8 cellular contexts compared by ENCODE assay signal in genomic region chr16:4506450-4506849, GRCh38. TPM values are rescaled to one million over a fixed set of nuclear protein-coding genes. Genes with fewer than 3 reads are reported as not detected.
A peak's percentile ranks its signal among the peaks of the same experiment; 100 is the strongest.
DNase-seq lines count a peak whose midpoint lies in the region; TF ChIP-seq lines count a peak whose summit lies in the region.

No MANE protein-coding gene starts in this region.

- H3K4me1 Mint-ChIP-seq in activated naive CD8-positive, alpha-beta T cell (ENCODE audit: low read depth): peaks cover 55% of the 10 kb centered on the region
- H3K4me1 Mint-ChIP-seq in glutamatergic neuron (ENCODE audit: low read depth, unreplicated experiment): peaks cover 34% of the 10 kb centered on the region

- H3K27me3 ChIP-seq in SJCRH30 (no peaks in the 10 kb centered on the region), prostate gland (replicated peaks; ENCODE audit: insufficient read depth) (no peaks in the 10 kb centered on the region)

- peak overlapping the region; percentile 74 for H3K4me3 Mint-ChIP-seq in activated naive CD8-positive, alpha-beta T cell
- H3K4me3 Mint-ChIP-seq in glutamatergic neuron (ENCODE audit: unreplicated experiment): no peak overlapping the region

- no peaks in the 10 kb centered on the region for H3K36me3 Mint-ChIP-seq in activated naive CD8-positive, alpha-beta T cell
- peaks cover 4% of the 10 kb centered on the region for H3K36me3 Mint-ChIP-seq in glutamatergic neuron (ENCODE audit: unreplicated experiment)

- peak overlapping the region; percentile 90 for H3K27ac Mint-ChIP-seq in activated naive CD8-positive, alpha-beta T cell
- H3K27ac Mint-ChIP-seq in glutamatergic neuron (ENCODE audit: unreplicated experiment): no peak overlapping the region

- DNase-seq in NCI-H1417 (lab: John Stamatoyannopoulos, UW) (peak; percentile 51 to 80 (median 59)), NCI-H1417 treated with DMSO at 0.1 percent for 48 hours (lab: John Stamatoyannopoulos, UW) (no peak), Kasumi-1 (lab: John Stamatoyannopoulos, UW) (peak; percentile 48 to 52), SJCRH30 (peak; percentile 65 to 84), glutamatergic neuron (no peak), prostate gland (ENCODE audit: low spot score) (peak; percentile 71), 8988T (no peak)

- H3K9me3 Mint-ChIP-seq in activated naive CD8-positive, alpha-beta T cell (ENCODE audit: low read depth): no peaks in the 10 kb centered on the region
- H3K9me3 Mint-ChIP-seq in glutamatergic neuron (ENCODE audit: unreplicated experiment): peaks cover 5% of the 10 kb centered on the region

- H3K27me3 Mint-ChIP-seq in activated naive CD8-positive, alpha-beta T cell: no peaks in the 10 kb centered on the region
- H3K27me3 Mint-ChIP-seq in glutamatergic neuron (ENCODE audit: unreplicated experiment): no peaks in the 10 kb centered on the region

- no peak overlapping the region for H3K4me3 ChIP-seq in SJCRH30
- no peak overlapping the region for H3K4me3 ChIP-seq in prostate gland

- WGBS in prostate gland: 3% methylated on average over 3 of the region's 3 CpGs

- TF ChIP-seq CTCF in glutamatergic neuron (IDR thresholded peaks at IDR 0.05; ENCODE audit: partially characterized antibody, unreplicated experiment) (peak; percentile 90), prostate gland (IDR thresholded peaks at IDR 0.05) (peak; percentile 53 to 88 (median 82))

- H3K27ac ChIP-seq in SJCRH30: no peak overlapping the region
- no peak overlapping the region for H3K27ac ChIP-seq in prostate gland

- no peaks in the 10 kb centered on the region for H3K4me1 ChIP-seq in SJCRH30
- peaks cover 2% of the 10 kb centered on the region for H3K4me1 ChIP-seq in prostate gland (replicated peaks)

- TF ChIP-seq POLR2A in prostate gland (IDR thresholded peaks at IDR 0.05): no peak

- intact Hi-C loops in prostate gland (cut with DNase I): loop anchor here (2.0 to 10.0 kb wide), 3 partner anchors 42 to 448 kb away; partner anchors contain the start of gene SEC14L5

- H3K36me3 ChIP-seq in SJCRH30 (peaks cover 14% of the 10 kb centered on the region), prostate gland (no peaks in the 10 kb centered on the region)

- no peaks in the 10 kb centered on the region for H3K9me3 ChIP-seq in SJCRH30 (replicated peaks)
- no peaks in the 10 kb centered on the region for H3K9me3 ChIP-seq in prostate gland

RNA-seq across cellular contexts. Expression of gene HMOX2, which starts 30.3 kb away (rescaled TPM):
- 22.0 and 24.2 TPM in 2 replicates for total RNA-seq in SJCRH30 (2014; rRNA removed; shearing (Covaris generic))
- total RNA-seq in glutamatergic neuron (ENCODE audit: unreplicated experiment): 76.0 TPM
- 10 to 100 TPM; 39.9 to 70.8 TPM for total RNA-seq in prostate gland

RNA-seq across cellular contexts. Expression of gene NMRAL1, which starts 32.0 kb away (rescaled TPM):
- 0.79 and 2.2 TPM in 2 replicates for total RNA-seq in SJCRH30 (2014; rRNA removed; shearing (Covaris generic))
- total RNA-seq in glutamatergic neuron (ENCODE audit: unreplicated experiment) (38.3 TPM), prostate gland (10 to 100 TPM; 40.8 to 90.9 TPM)

RNA-seq across cellular contexts. Expression of gene CDIP1, which starts 32.1 kb away (rescaled TPM):
- total RNA-seq in SJCRH30 (2014; rRNA removed; shearing (Covaris generic)): 28.6 and 31.0 TPM in 2 replicates
- total RNA-seq in glutamatergic neuron (ENCODE audit: unreplicated experiment) (51.6 TPM), prostate gland (10 to 100 TPM; 21.1 to 30.6 TPM)

RNA-seq across cellular contexts. Expression of gene C16orf96, which starts 49.7 kb away (rescaled TPM):
- total RNA-seq in SJCRH30 (2014; rRNA removed; shearing (Covaris generic)): not detected in 2 replicates
- total RNA-seq in glutamatergic neuron (ENCODE audit: unreplicated experiment): 0.83 TPM
- 1 to 10 TPM in 1 of 2 donors, under 1 TPM in 1; 0.27 to 3.8 TPM for total RNA-seq in prostate gland

Comparison
In these comparisons a context has a peak if more than half of its experiments do, and no peak if none do; other contexts are left out.
1. DNase-seq: peak in NCI-H1417 (3 of 3), Kasumi-1 (2 of 2), SJCRH30 (2 of 2) and prostate gland (single experiment); none in NCI-H1417 treated with DMSO at 0.1 percent for 48 hours (single experiment), glutamatergic neuron (single experiment) and 8988T (single experiment).
2. RNA of gene NMRAL1, which starts 32.0 kb away (total RNA-seq): 40.8 to 90.9 TPM in prostate gland and 38.3 TPM in glutamatergic neuron (single experiment); 0.79 to 2.2 TPM in SJCRH30; every median in the first group is over 10 times any median in the second.